Comparison of ENCODE assay signal across 1 cellular context in genomic region chr4:1802151-1802715, GRCh38.
TF ChIP-seq lines count a peak whose summit lies in the region.

No MANE protein-coding gene starts in this region.

TF ChIP-seq in HepG2, 621 proteins besides CTCF, POLR2A, EP300 and RAD21 (continued from another document and continues in another):
- peak; percentile 75; the same call in 1 of the 2 replicates for TF ChIP-seq ZNF512B (CRISPR knock-in tag; IDR thresholded peaks at IDR 0.05; ENCODE audit: borderline replicate concordance)
- TF ChIP-seq HNRNPL (IDR thresholded peaks at IDR 0.05; ENCODE audit: low read depth, low read length): peak; percentile 100
- no peak for TF ChIP-seq DR1 (CRISPR knock-in tag; IDR thresholded peaks at IDR 0.05)
- TF ChIP-seq ZFAT (CRISPR knock-in tag; conservative IDR thresholded peaks at IDR 0.05): no peak
- no peak for TF ChIP-seq CHD4 (IDR thresholded peaks at IDR 0.05; ENCODE audit: borderline replicate concordance, low read length)
- no peak for TF ChIP-seq ZNF234 (CRISPR knock-in tag; conservative IDR thresholded peaks at IDR 0.05)
- TF ChIP-seq MTA1 (CRISPR knock-in tag; IDR thresholded peaks at IDR 0.05; ENCODE audit: borderline replicate concordance): peak; percentile 88
- TF ChIP-seq WIZ (CRISPR knock-in tag; IDR thresholded peaks at IDR 0.05): no peak
- TF ChIP-seq ARNT (IDR thresholded peaks at IDR 0.05): no peak
- no peak; the same call in 1 of the 2 replicates for TF ChIP-seq RFXAP (CRISPR knock-in tag; IDR thresholded peaks at IDR 0.05; ENCODE audit: borderline replicate concordance)
- TF ChIP-seq, protein P1, sequence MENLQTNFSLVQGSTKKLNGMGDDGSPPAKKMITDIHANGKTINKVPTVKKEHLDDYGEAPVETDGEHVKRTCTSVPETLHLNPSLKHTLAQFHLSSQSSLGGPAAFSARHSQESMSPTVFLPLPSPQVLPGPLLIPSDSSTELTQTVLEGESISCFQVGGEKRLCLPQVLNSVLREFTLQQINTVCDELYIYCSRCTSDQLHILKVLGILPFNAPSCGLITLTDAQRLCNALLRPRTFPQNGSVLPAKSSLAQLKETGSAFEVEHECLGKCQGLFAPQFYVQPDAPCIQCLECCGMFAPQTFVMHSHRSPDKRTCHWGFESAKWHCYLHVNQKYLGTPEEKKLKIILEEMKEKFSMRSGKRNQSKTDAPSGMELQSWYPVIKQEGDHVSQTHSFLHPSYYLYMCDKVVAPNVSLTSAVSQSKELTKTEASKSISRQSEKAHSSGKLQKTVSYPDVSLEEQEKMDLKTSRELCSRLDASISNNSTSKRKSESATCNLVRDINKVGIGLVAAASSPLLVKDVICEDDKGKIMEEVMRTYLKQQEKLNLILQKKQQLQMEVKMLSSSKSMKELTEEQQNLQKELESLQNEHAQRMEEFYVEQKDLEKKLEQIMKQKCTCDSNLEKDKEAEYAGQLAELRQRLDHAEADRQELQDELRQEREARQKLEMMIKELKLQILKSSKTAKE (CRISPR knock-in tag; IDR thresholded peaks at IDR 0.05; ENCODE audit: borderline replicate concordance): peak; percentile 70; the same call in 1 of the 2 replicates
- TF ChIP-seq ZNF644 (CRISPR knock-in tag; IDR thresholded peaks at IDR 0.05; ENCODE audit: low read depth): 0 out of 2 replicates have a peak, but pooled peaks have one; percentile 16
- TF ChIP-seq GLI4 (CRISPR knock-in tag; IDR thresholded peaks at IDR 0.05; ENCODE audit: borderline replicate concordance): no peak
- no peak for TF ChIP-seq ZNF597 (CRISPR knock-in tag; IDR thresholded peaks at IDR 0.05)
- no peak for TF ChIP-seq ZNF235 (CRISPR knock-in tag; IDR thresholded peaks at IDR 0.05; ENCODE audit: borderline replicate concordance)
- no peak for TF ChIP-seq RBAK (CRISPR knock-in tag; IDR thresholded peaks at IDR 0.05)
- no peak for TF ChIP-seq ZNF674 (CRISPR knock-in tag; IDR thresholded peaks at IDR 0.05; ENCODE audit: low read depth)
- no peak for TF ChIP-seq ZNF432 (CRISPR knock-in tag; IDR thresholded peaks at IDR 0.05; ENCODE audit: borderline replicate concordance)
- TF ChIP-seq, protein P2, sequence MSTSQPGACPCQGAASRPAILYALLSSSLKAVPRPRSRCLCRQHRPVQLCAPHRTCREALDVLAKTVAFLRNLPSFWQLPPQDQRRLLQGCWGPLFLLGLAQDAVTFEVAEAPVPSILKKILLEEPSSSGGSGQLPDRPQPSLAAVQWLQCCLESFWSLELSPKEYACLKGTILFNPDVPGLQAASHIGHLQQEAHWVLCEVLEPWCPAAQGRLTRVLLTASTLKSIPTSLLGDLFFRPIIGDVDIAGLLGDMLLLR (CRISPR knock-in tag; IDR thresholded peaks at IDR 0.05): 0 out of 2 replicates have a peak, but pooled peaks have one; percentile 31
- TF ChIP-seq KLF9 (CRISPR knock-in tag; IDR thresholded peaks at IDR 0.05; ENCODE audit: low read depth): no peak
- peak; percentile 38; the same call in 1 of the 2 replicates for TF ChIP-seq ZNF770 (CRISPR knock-in tag; IDR thresholded peaks at IDR 0.05)
- TF ChIP-seq TFAP4 (IDR thresholded peaks at IDR 0.05; ENCODE audit: borderline replicate concordance, low read depth): peak; percentile 97
- TF ChIP-seq SPEN (CRISPR knock-in tag; IDR thresholded peaks at IDR 0.05; ENCODE audit: low read depth): peak; percentile 82
- peak; percentile 82 for TF ChIP-seq UBTF (CRISPR knock-in tag; IDR thresholded peaks at IDR 0.05)
- TF ChIP-seq KLF11 (CRISPR knock-in tag; IDR thresholded peaks at IDR 0.05): no peak
- TF ChIP-seq CEBPB (IDR thresholded peaks at IDR 0.05; ENCODE audit: borderline replicate concordance, low read depth, low read length): peak; percentile 95
- no peak for TF ChIP-seq GMEB2 (CRISPR knock-in tag; IDR thresholded peaks at IDR 0.05; ENCODE audit: low read depth)
- no peak for TF ChIP-seq TRIM22 (IDR thresholded peaks at IDR 0.05)
- TF ChIP-seq MAX (IDR thresholded peaks at IDR 0.05): no peak
- TF ChIP-seq DNMT3B (CRISPR knock-in tag; conservative IDR thresholded peaks at IDR 0.05): no peak
- TF ChIP-seq ZNF609 (CRISPR knock-in tag; IDR thresholded peaks at IDR 0.05; ENCODE audit: borderline replicate concordance): peak; percentile 81; the same call in 1 of the 2 replicates
- TF ChIP-seq, protein P3, sequence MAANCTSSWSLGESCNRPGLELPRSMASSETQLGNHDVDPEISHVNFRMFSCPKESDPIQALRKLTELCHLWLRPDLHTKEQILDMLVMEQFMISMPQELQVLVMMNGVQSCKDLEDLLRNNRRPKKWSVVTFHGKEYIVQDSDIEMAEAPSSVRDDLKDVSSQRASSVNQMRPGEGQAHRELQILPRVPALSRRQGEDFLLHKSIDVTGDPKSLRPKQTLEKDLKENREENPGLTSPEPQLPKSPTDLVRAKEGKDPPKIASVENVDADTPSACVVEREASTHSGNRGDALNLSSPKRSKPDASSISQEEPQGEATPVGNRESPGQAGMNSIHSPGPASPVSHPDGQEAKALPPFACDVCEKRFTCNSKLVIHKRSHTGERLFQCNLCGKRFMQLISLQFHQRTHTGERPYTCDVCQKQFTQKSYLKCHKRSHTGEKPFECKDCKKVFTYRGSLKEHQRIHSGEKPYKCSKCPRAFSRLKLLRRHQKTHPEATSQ (CRISPR knock-in tag; IDR thresholded peaks at IDR 0.05; ENCODE audit: borderline replicate concordance): peak; percentile 92; the same call in 1 of the 2 replicates
- no peak for TF ChIP-seq ZBTB1 (CRISPR knock-in tag; IDR thresholded peaks at IDR 0.05; ENCODE audit: borderline replicate concordance)
- peak; percentile 73; the same call in 1 of the 2 replicates for TF ChIP-seq ZNF772 (CRISPR knock-in tag; IDR thresholded peaks at IDR 0.05)
